8 cellular contexts compared by ENCODE assay signal in the genomic region with DNA sequence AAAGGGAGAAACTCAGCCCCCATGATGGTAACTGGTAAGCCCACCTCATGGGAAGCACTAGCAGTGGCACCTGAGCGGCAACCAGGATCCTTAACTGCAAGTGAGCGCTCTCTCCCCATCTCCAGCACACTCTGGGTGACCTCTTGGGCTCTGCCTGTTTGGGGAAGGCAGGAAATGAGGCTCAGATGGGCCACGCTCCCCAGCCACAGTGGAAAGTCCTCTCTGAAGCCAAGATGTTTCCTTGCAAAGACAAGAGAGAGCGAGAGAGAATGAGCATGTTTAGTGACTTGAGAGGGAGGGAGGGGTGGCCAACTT.
DNase-seq lines count a peak whose midpoint lies in the region; ATAC-seq, FAIRE-seq and TF ChIP-seq lines count a peak whose summit lies in the region.

No MANE protein-coding gene starts in this region.

- peaks cover 34% of the 10 kb centered on the region for H3K4me1 Mint-ChIP-seq in activated naive CD8-positive, alpha-beta T cell treated with anti-CD3 and anti-CD28 coated beads, Interleukin-2, amount 50 U/mL, for 24 hours

- H4K20me1 ChIP-seq in keratinocyte (ENCODE audit: control insufficient read depth, extremely low read depth, insufficient read depth, low read length), result no peaks in the 10 kb centered on the region

- DNase-seq in NCI-H1092 (lab: John Stamatoyannopoulos, UW), result peak; percentile 25
- no peak for DNase-seq in NCI-H1092 treated with DMSO at 0.1 percent for 48 hours (lab: John Stamatoyannopoulos, UW)
- DNase-seq in activated naive CD8-positive, alpha-beta T cell treated with anti-CD3 and anti-CD28 coated beads, Interleukin-2, amount 50 U/mL, for 24 hours, result no peak
- no peak for DNase-seq in keratinocyte (ENCODE audit: low read depth, low spot score)
- DNase-seq in suprapubic skin (ENCODE audit: low spot score in 2 of 2), result no peak
- no peak for DNase-seq in putamen (ENCODE audit: low spot score)
- DNase-seq in G401 (ENCODE audit: low spot score), result no peak

- 15% methylated on average over 2 of the region's 4 CpGs for WGBS in suprapubic skin

- H3K27ac ChIP-seq in keratinocyte (ENCODE audit: control insufficient read depth, insufficient read depth, low read length), result no peak overlapping the region
- peak overlapping the region; percentile 82 for H3K27ac ChIP-seq in suprapubic skin

- peaks cover 58% of the 10 kb centered on the region for H3K27me3 Mint-ChIP-seq in activated naive CD8-positive, alpha-beta T cell treated with anti-CD3 and anti-CD28 coated beads, Interleukin-2, amount 50 U/mL, for 24 hours

- no peaks in the 10 kb centered on the region for H3K9me3 ChIP-seq in keratinocyte (ENCODE audit: control insufficient read depth, low read depth, low read length)
- no peaks in the 10 kb centered on the region for H3K9me3 ChIP-seq in suprapubic skin

- no peak for FAIRE-seq in keratinocyte (lab: Jason Lieb, UNC)

- H3K36me3 Mint-ChIP-seq in activated naive CD8-positive, alpha-beta T cell treated with anti-CD3 and anti-CD28 coated beads, Interleukin-2, amount 50 U/mL, for 24 hours (ENCODE audit: low read depth), result no peaks in the 10 kb centered on the region

- H3K27me3 ChIP-seq in keratinocyte (ENCODE audit: control insufficient read depth, extremely low read depth, insufficient read depth, low read length) (peaks cover 76% of the 10 kb centered on the region), suprapubic skin (peaks cover 3% of the 10 kb centered on the region)

- peak overlapping the region; percentile 13 for H3K27ac Mint-ChIP-seq in activated naive CD8-positive, alpha-beta T cell treated with anti-CD3 and anti-CD28 coated beads, Interleukin-2, amount 50 U/mL, for 24 hours

- no peak for TF ChIP-seq POLR2A in suprapubic skin (IDR thresholded peaks at IDR 0.05)

- H3K9me3 Mint-ChIP-seq in activated naive CD8-positive, alpha-beta T cell treated with anti-CD3 and anti-CD28 coated beads, Interleukin-2, amount 50 U/mL, for 24 hours, result no peaks in the 10 kb centered on the region

- no peaks in the 10 kb centered on the region for H3K9me1 ChIP-seq in keratinocyte (ENCODE audit: control insufficient read depth, extremely low read depth, insufficient read depth, low read length)

- H3K4me3 Mint-ChIP-seq in activated naive CD8-positive, alpha-beta T cell treated with anti-CD3 and anti-CD28 coated beads, Interleukin-2, amount 50 U/mL, for 24 hours, result no peak overlapping the region

- in situ Hi-C loops in G401 (cut with HindIII; ENCODE audit: low sequenced_read_pairs), result no loop called here

- TF ChIP-seq EP300 in suprapubic skin (IDR thresholded peaks at IDR 0.05), result no peak

- H3K9ac ChIP-seq in keratinocyte (ENCODE audit: control insufficient read depth, extremely low read depth, insufficient read depth, low read length), result peak overlapping the region; percentile 10

- H3K79me2 ChIP-seq in keratinocyte (ENCODE audit: control insufficient read depth, insufficient read depth, low read length), result no peaks in the 10 kb centered on the region

- dilution Hi-C loops in keratinocyte (cut with MboI; ENCODE audit: extremely low pct_ligation_motif_present, low sequenced_read_pairs), result no loop called here

- H3K4me3 ChIP-seq in keratinocyte (ENCODE audit: control insufficient read depth in 2 of 3, extremely low read depth in 1 of 3, insufficient read depth in 2 of 3, low read depth in 1 of 3, low read length in 3 of 3) (peak overlapping the region in 2 of 3 experiments; percentile 22 to 36), suprapubic skin (peak overlapping the region; percentile 42)

- ATAC-seq in activated naive CD8-positive, alpha-beta T cell treated with anti-CD3 and anti-CD28 coated beads, Interleukin-2, amount 50 U/mL, for 24 hours, result no peak
- ATAC-seq in GM21723 (IDR thresholded peaks at IDR 0.05; ENCODE audit: unreplicated experiment), result no peak

- H3K36me3 ChIP-seq in keratinocyte (ENCODE audit: control insufficient read depth in 2 of 2, extremely low read depth in 1 of 2, insufficient read depth in 2 of 2, low read length in 2 of 2) (no peaks in the 10 kb centered on the region), suprapubic skin (no peaks in the 10 kb centered on the region)

- peaks cover 15% of the 10 kb centered on the region for H3K4me1 ChIP-seq in keratinocyte (ENCODE audit: control insufficient read depth, extremely low read depth, insufficient read depth, low read length)
- peaks cover 34% of the 10 kb centered on the region for H3K4me1 ChIP-seq in suprapubic skin

- H3K4me2 ChIP-seq in keratinocyte (ENCODE audit: control insufficient read depth, extremely low read depth, insufficient read depth, low read depth, low read length), result peak overlapping the region; percentile 79

- TF ChIP-seq CTCF in keratinocyte (optimal IDR thresholded peaks at IDR 0.05 in 1 of 3, IDR thresholded peaks at IDR 0.05 in 1 of 3, conservative IDR thresholded peaks at IDR 0.05 in 1 of 3; ENCODE audit: extremely low read depth in 1 of 3, insufficient read depth in 2 of 3, low read length in 3 of 3) (no peak), suprapubic skin (IDR thresholded peaks at IDR 0.05) (no peak)

- peak overlapping the region; percentile 24 for H2AFZ ChIP-seq in keratinocyte (ENCODE audit: control insufficient read depth, low read length)
